ENCODE assay signal across 1 cellular context in the genomic region with DNA sequence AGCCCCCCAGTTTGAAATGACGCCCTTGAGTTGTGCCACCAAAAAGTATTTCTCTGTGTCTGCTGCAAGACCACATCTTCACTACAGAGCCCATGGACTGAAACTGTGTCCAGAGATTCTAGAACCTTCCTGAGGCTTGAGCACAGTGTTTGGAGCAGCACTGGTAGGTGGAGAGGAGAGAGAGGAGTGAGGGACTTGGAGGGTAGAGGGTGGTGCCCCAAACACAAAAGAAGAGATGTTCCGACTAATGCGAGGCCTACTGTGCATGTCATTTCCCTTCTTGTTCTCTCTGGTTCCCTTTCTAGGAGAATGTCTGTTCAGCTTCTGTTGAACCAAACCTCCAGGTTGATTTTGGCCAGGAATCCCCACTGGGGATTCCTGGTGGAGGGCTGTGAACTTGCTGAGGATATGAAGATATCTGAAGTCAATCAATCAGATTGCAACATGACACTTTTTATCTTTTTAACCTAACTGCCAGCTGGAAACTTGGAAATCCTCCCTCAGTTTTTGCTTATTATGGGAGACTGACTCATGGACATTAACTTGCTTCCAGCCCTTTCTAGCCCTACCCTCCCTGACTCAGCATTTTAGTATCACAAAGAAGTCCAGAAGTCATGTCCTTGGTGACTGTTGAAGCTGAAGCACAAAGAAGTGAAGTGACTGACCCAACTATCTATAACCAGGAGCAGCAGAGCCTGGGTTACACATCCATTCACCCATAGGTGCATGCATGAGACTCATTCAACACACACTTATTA.
TF ChIP-seq lines count a peak whose summit lies in the region.

No MANE protein-coding gene starts in this region.

TF ChIP-seq in HepG2, 621 proteins besides CTCF, POLR2A, EP300 and RAD21 (continued from another document):
- peak; percentile 99 for TF ChIP-seq MAFK (conservative IDR thresholded peaks at IDR 0.05 in 1 of 2, IDR thresholded peaks at IDR 0.05 in 1 of 2; ENCODE audit: low read length in 2 of 2)
- TF ChIP-seq MAFF (IDR thresholded peaks at IDR 0.05; ENCODE audit: low read depth, low read length): peak; percentile 98
- no peak for TF ChIP-seq NKX3-1 (CRISPR knock-in tag; IDR thresholded peaks at IDR 0.05)
- TF ChIP-seq, protein P1, sequence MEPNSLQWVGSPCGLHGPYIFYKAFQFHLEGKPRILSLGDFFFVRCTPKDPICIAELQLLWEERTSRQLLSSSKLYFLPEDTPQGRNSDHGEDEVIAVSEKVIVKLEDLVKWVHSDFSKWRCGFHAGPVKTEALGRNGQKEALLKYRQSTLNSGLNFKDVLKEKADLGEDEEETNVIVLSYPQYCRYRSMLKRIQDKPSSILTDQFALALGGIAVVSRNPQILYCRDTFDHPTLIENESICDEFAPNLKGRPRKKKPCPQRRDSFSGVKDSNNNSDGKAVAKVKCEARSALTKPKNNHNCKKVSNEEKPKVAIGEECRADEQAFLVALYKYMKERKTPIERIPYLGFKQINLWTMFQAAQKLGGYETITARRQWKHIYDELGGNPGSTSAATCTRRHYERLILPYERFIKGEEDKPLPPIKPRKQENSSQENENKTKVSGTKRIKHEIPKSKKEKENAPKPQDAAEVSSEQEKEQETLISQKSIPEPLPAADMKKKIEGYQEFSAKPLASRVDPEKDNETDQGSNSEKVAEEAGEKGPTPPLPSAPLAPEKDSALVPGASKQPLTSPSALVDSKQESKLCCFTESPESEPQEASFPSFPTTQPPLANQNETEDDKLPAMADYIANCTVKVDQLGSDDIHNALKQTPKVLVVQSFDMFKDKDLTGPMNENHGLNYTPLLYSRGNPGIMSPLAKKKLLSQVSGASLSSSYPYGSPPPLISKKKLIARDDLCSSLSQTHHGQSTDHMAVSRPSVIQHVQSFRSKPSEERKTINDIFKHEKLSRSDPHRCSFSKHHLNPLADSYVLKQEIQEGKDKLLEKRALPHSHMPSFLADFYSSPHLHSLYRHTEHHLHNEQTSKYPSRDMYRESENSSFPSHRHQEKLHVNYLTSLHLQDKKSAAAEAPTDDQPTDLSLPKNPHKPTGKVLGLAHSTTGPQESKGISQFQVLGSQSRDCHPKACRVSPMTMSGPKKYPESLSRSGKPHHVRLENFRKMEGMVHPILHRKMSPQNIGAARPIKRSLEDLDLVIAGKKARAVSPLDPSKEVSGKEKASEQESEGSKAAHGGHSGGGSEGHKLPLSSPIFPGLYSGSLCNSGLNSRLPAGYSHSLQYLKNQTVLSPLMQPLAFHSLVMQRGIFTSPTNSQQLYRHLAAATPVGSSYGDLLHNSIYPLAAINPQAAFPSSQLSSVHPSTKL (CRISPR knock-in tag; IDR thresholded peaks at IDR 0.05): no peak
